15 cellular contexts compared by ENCODE assay signal in genomic region chr5:180869587-180869986, GRCh38. TPM values are rescaled to one million over a fixed set of nuclear protein-coding genes. Genes with fewer than 3 reads are reported as not detected.
DNase-seq lines count a peak whose midpoint lies in the region; ATAC-seq and TF ChIP-seq lines count a peak whose summit lies in the region.
"Had no signal": no experiment of that assay in that cellular context is flagged by ENCODE, and none has a peak within 500 bp of the region (broad histone marks: within the 10 kb centered on the region; RNA-seq: fewer than 3 reads in every experiment).

No MANE protein-coding gene starts in this region.

- H3K36me3 ChIP-seq in body of pancreas (replicated peaks in 1 of 2; ENCODE audit: insufficient read depth in 1 of 2, low read depth in 2 of 2) (no peaks in the 10 kb centered on the region), sigmoid colon (no peaks in the 10 kb centered on the region), upper lobe of left lung (no peaks in the 10 kb centered on the region)
- H3K36me3 ChIP-seq: ascending aorta, left lung, spleen had no signal

- intact Hi-C loops in body of pancreas (cut with DNase I) = loop anchor here (10.0 kb wide), 1 partner anchor 285 kb away; no protein-coding TSS in a partner anchor
- intact Hi-C loops in sigmoid colon (cut with DNase I) = no loop called here

- no peaks in the 10 kb centered on the region for H3K9me3 ChIP-seq in body of pancreas
- H3K9me3 ChIP-seq in sigmoid colon = no peaks in the 10 kb centered on the region
- no peaks in the 10 kb centered on the region for H3K9me3 ChIP-seq in upper lobe of left lung
- H3K9me3 ChIP-seq: ascending aorta, left lung, SK-N-SH, spleen had no signal

- H3K27me3 ChIP-seq in body of pancreas (no peaks in the 10 kb centered on the region), sigmoid colon (no peaks in the 10 kb centered on the region), upper lobe of left lung (no peaks in the 10 kb centered on the region)
- H3K27me3 ChIP-seq: ascending aorta, hepatocyte, left lung, spleen had no signal

- no peak for TF ChIP-seq CTCF in body of pancreas (IDR thresholded peaks at IDR 0.05)
- no peak for TF ChIP-seq CTCF in sigmoid colon (IDR thresholded peaks at IDR 0.05)
- no peak for TF ChIP-seq CTCF in upper lobe of left lung (IDR thresholded peaks at IDR 0.05)

- peak; percentile 88 for ATAC-seq in body of pancreas
- ATAC-seq in left lobe of liver = peak; percentile 63
- no peak for ATAC-seq in upper lobe of left lung (ENCODE audit: low FRiP score in 2 of 2)
- no peak for ATAC-seq in HG02798 (IDR thresholded peaks at IDR 0.05; ENCODE audit: poor library complexity, unreplicated experiment)
- no peak for ATAC-seq in HG03378 (IDR thresholded peaks at IDR 0.05; ENCODE audit: unreplicated experiment)

- H3K27ac ChIP-seq in body of pancreas = peak overlapping the region in 3 of 4 donors; percentile 38 to 57 (median 49)
- H3K27ac ChIP-seq in sigmoid colon = peak overlapping the region; percentile 32 to 72 (median 61)
- H3K27ac ChIP-seq in upper lobe of left lung = peak overlapping the region in 3 of 4 donors; percentile 26 to 66 (median 51)
- no peak overlapping the region for H3K27ac ChIP-seq in caudate nucleus (ENCODE audit: low read depth, low read length)
- H3K27ac ChIP-seq: ascending aorta, hepatocyte, left lung, spleen had no signal

- DNase-seq in body of pancreas (peak; percentile 73 to 86 (median 80)), left lobe of liver (ENCODE audit: low spot score) (no peak), sigmoid colon (peak; percentile 82), upper lobe of left lung (no peak), caudate nucleus (lab: John Stamatoyannopoulos, UW) (no peak)

- no peak overlapping the region for H3K4me3 ChIP-seq in body of pancreas
- no peak overlapping the region for H3K4me3 ChIP-seq in sigmoid colon
- H3K4me3 ChIP-seq in upper lobe of left lung = no peak overlapping the region
- H3K4me3 ChIP-seq: ascending aorta, hepatocyte, left lung, spleen had no signal

- 17 to 20% methylated on average over 1 of the region's 1 CpG for WGBS in body of pancreas, 2 donors
- WGBS in sigmoid colon, 2 donors = 39 to 67% methylated on average over 1 of the region's 1 CpG
- 44 to 61% methylated on average over 1 of the region's 1 CpG for WGBS in upper lobe of left lung, 2 donors

- TF ChIP-seq EP300 in sigmoid colon (IDR thresholded peaks at IDR 0.05) = peak; percentile 14 to 94 (median 63)
- no peak for TF ChIP-seq EP300 in upper lobe of left lung (IDR thresholded peaks at IDR 0.05)

- H3K4me1 ChIP-seq in body of pancreas (peaks cover 47% of the 10 kb centered on the region), sigmoid colon (peaks cover 0 to 21% (median 2%) of the 10 kb centered on the region in 4 donors), upper lobe of left lung (peaks cover 2 to 17% (median 6%) of the 10 kb centered on the region in 4 donors)
- H3K4me1 ChIP-seq: ascending aorta had no signal

- TF ChIP-seq POLR2A in body of pancreas (IDR thresholded peaks at IDR 0.05) (no peak), sigmoid colon (IDR thresholded peaks at IDR 0.05) (no peak), upper lobe of left lung (IDR thresholded peaks at IDR 0.05) (peak in 1 of 4 donors; percentile 14)

RNA-seq across cellular contexts. Expression of gene ZFP62, which starts 8.5 kb away (rescaled TPM):
- total RNA-seq in body of pancreas (10 to 100 TPM; 17.1 to 24.6 TPM), left lobe of liver (7.3 TPM), sigmoid colon (10 to 100 TPM; 18.7 to 34.6 (median 27.3) TPM), upper lobe of left lung (10 to 100 TPM; 19.6 to 41.2 (median 26.1) TPM)
- polyA plus RNA-seq in sigmoid colon = 10 to 100 TPM; 12.9 to 23.7 (median 16.2) TPM

RNA-seq across cellular contexts. Expression of gene BTNL8, which starts 29.4 kb away (rescaled TPM):
- total RNA-seq in body of pancreas = 1 to 10 TPM in 1 of 2 donors, not detected in 1; 1.0 TPM
- 0.45 TPM for total RNA-seq in left lobe of liver
- total RNA-seq in sigmoid colon = under 1 TPM in 2 of 4 donors, not detected in 2; 0.27 to 0.71 TPM
- 10 to 100 TPM; 15.6 to 32.2 (median 16.0) TPM for polyA plus RNA-seq in sigmoid colon
- total RNA-seq in upper lobe of left lung = 10 to 100 TPM in 1 of 6 donors, 1 to 10 TPM in 4, not detected in 1; 1.2 to 10.0 (median 3.6) TPM
- total RNA-seq: activated CD4-positive, alpha-beta T cell treated with anti-CD3 and anti-CD28 coated beads, Interleukin-2, amount 10 ng/mL, durations not matched to agents 24 days and 14 days; ascending aorta; CD4-positive, alpha-beta memory T cell; T-helper 17 cell had no signal
- polyA plus RNA-seq: CD4-positive, alpha-beta memory T cell; SK-N-SH had no signal

Comparison
In these comparisons a context has a peak if more than half of its experiments do, and no peak if none do; other contexts are left out.
1. ATAC-seq: peak in body of pancreas (single experiment) and left lobe of liver (single experiment); none in upper lobe of left lung (0 of 2), HG02798 (single experiment) and HG03378 (single experiment).
2. DNase-seq: peak in body of pancreas (4 of 4) and sigmoid colon (single experiment); none in left lobe of liver (single experiment), upper lobe of left lung (0 of 2) and caudate nucleus (0 of 61).